In genomic region chr16:84948855-84949610, GRCh38 we compare ENCODE assay signal across 1 cellular context.
TF ChIP-seq lines count a peak whose summit lies in the region.

No MANE protein-coding gene starts in this region.

TF ChIP-seq in GM12878, 131 proteins besides CTCF, POLR2A, EP300 and RAD21 (continued from another document and continues in another):
- TF ChIP-seq ZNF687 (IDR thresholded peaks at IDR 0.05) (no peak), SMC3 (IDR thresholded peaks at IDR 0.05; ENCODE audit: borderline replicate concordance, low read length) (no peak), ZZZ3 (IDR thresholded peaks at IDR 0.05; ENCODE audit: control insufficient read depth, insufficient read length, low read depth) (no peak), BHLHE40 (IDR thresholded peaks at IDR 0.05; ENCODE audit: borderline replicate concordance in 1 of 2, low read depth in 2 of 2, low read length in 1 of 2) (peak; percentile 82 to 89), HSF1 (IDR thresholded peaks at IDR 0.05; ENCODE audit: low read depth, low read length) (no peak), ATF3 (IDR thresholded peaks at IDR 0.05; ENCODE audit: borderline replicate concordance, extremely low read depth, low read depth, low read length) (no peak), E2F8 (IDR thresholded peaks at IDR 0.05; ENCODE audit: low read depth, partially characterized antibody) (no peak), MXI1 (IDR thresholded peaks at IDR 0.05; ENCODE audit: low read depth, low read length) (no peak), RBBP5 (conservative IDR thresholded peaks at IDR 0.05) (no peak), HCFC1 (IDR thresholded peaks at IDR 0.05; ENCODE audit: low read length) (no peak), NR2F1 (conservative IDR thresholded peaks at IDR 0.05) (no peak), CBX3 (IDR thresholded peaks at IDR 0.05; ENCODE audit: borderline replicate concordance, low read depth) (no peak), IKZF2 (IDR thresholded peaks at IDR 0.05) (peak in 1 of 2 experiments; percentile 64; a peak in 2 of 4 replicates), CREB1 (IDR thresholded peaks at IDR 0.05; ENCODE audit: low read depth) (no peak), MTA3 (IDR thresholded peaks at IDR 0.05; ENCODE audit: borderline replicate concordance, low read length) (no peak), JUND (IDR thresholded peaks at IDR 0.05; ENCODE audit: low read depth, low read length) (no peak), GABPA (IDR thresholded peaks at IDR 0.05; ENCODE audit: low read depth) (no peak), KDM1A (IDR thresholded peaks at IDR 0.05; ENCODE audit: borderline replicate concordance) (no peak), HDAC2 (IDR thresholded peaks at IDR 0.05) (no peak), POLR2AphosphoS2 (IDR thresholded peaks at IDR 0.05; ENCODE audit: low read depth, low read length) (no peak), HDGF (IDR thresholded peaks at IDR 0.05) (no peak), PKNOX1 (IDR thresholded peaks at IDR 0.05) (no peak), GATAD2B (conservative IDR thresholded peaks at IDR 0.05; ENCODE audit: low read depth) (no peak), MYB (IDR thresholded peaks at IDR 0.05; ENCODE audit: borderline replicate concordance, low read depth, low read length) (no peak), ATF7 (IDR thresholded peaks at IDR 0.05; ENCODE audit: low read depth) (0 out of 2 replicates have a peak, but pooled peaks have one; percentile 24), CBFB (IDR thresholded peaks at IDR 0.05; ENCODE audit: low read depth) (no peak), IKZF1 (conservative IDR thresholded peaks at IDR 0.05) (no peak), IRF3 (IDR thresholded peaks at IDR 0.05) (no peak), ZBTB11 (CRISPR knock-in tag; IDR thresholded peaks at IDR 0.05) (no peak), ZBTB40 (IDR thresholded peaks at IDR 0.05; ENCODE audit: borderline replicate concordance) (no peak), MEF2A (IDR thresholded peaks at IDR 0.05; ENCODE audit: insufficient read depth, low read depth, low read length) (no peak), SP1 (IDR thresholded peaks at IDR 0.05; ENCODE audit: low read depth, low read length) (no peak), SREBF2 (IDR thresholded peaks at IDR 0.05; ENCODE audit: low read length) (no peak), STAT1 (conservative IDR thresholded peaks at IDR 0.05) (no peak), BACH1 (IDR thresholded peaks at IDR 0.05; ENCODE audit: borderline replicate concordance) (no peak), NFXL1 (IDR thresholded peaks at IDR 0.05; ENCODE audit: borderline replicate concordance) (no peak), RB1 (IDR thresholded peaks at IDR 0.05; ENCODE audit: borderline replicate concordance) (no peak), NFYA (IDR thresholded peaks at IDR 0.05; ENCODE audit: borderline replicate concordance, low read depth, low read length) (no peak), PRDM15 (CRISPR knock-in tag; IDR thresholded peaks at IDR 0.05) (no peak)
